In the genomic region with DNA sequence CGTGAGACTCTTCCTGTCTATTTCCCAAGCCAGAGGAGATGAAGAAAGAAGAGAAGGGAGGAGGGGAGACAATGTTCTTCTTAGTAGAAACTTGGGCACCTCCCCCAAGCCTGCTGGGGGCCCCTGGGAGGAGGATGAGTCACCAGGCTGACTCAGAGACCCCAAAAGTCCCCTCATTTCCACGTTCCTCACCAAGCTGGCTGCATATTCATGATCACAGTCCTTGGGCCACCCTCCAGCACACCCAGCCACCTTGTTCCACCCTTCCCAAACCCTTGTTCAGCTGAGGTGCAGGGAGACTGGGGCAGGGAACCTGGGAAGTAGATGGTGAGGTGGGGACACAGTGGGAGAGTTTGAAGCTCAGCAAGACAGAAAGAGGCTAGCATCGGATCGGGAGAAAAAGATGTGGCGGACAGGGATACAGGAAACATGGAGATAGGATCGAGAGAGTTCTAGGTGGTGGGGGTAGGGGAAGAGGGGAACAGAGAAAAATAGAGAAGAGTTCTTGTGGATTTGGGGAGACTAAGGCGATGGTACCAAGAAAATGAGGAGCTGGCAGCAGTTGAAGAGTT, we compare ENCODE assay signal across 8 cellular contexts. TPM values are rescaled to one million over a fixed set of nuclear protein-coding genes. Genes with fewer than 3 reads are reported as not detected.
DNase-seq lines count a peak whose midpoint lies in the region; ATAC-seq and TF ChIP-seq lines count a peak whose summit lies in the region.

No MANE protein-coding gene starts in this region.

- peak overlapping the region; percentile 89 for H3K9ac ChIP-seq in iPS-18a (ENCODE audit: low read length)

- intact Hi-C loops in adrenal gland (cut with DNase I) (loop anchor here (5.0 to 10.0 kb wide), 2 partner anchors 188 to 301 kb away; no protein-coding TSS in a partner anchor), posterior cingulate gyrus (cut with DNase I) (loop anchor here (5.0 kb wide), 1 partner anchor 258 kb away; a partner anchor contains a TSS)

- 10 to 15% (median 12%) methylated on average over 7 of the region's 7 CpGs for WGBS in adrenal gland, 4 donors

- H3K36me3 ChIP-seq in adrenal gland (replicated peaks in 1 of 2) (peaks cover 0 to 11% of the 10 kb centered on the region in 2 donors), iPS-18a (ENCODE audit: control insufficient read depth, low read depth, low read length) (peaks cover 20% of the 10 kb centered on the region)

- H3K27me3 ChIP-seq in AG04450 (ENCODE audit: control insufficient read depth, insufficient read depth, low read length) (no peaks in the 10 kb centered on the region), adrenal gland (no peaks in the 10 kb centered on the region), iPS-18a (ENCODE audit: control insufficient read depth, insufficient read depth, low read length) (no peaks in the 10 kb centered on the region)

- DNase-seq in AG04450 (ENCODE audit: low read depth, low spot score), result no peak
- no peak for DNase-seq in LNCaP clone FGC (ENCODE audit: low read depth)
- DNase-seq in adrenal gland, result peak in 3 of 7 donors; percentile 37 to 54 (median 51)
- DNase-seq in stimulated activated CD4-positive, alpha-beta T cell treated with anti-CD3 and anti-CD28 coated beads, Interleukin-2, amount 100 ng/mL, for 4 hours (ENCODE audit: low read depth), result peak; percentile 48
- DNase-seq in posterior cingulate gyrus, result no peak
- DNase-seq in T-helper 9 cell, result no peak

- peaks cover 15 to 28% of the 10 kb centered on the region in 2 donors for H3K4me1 ChIP-seq in adrenal gland (replicated peaks in 1 of 2)
- H3K4me1 ChIP-seq in iPS-18a (ENCODE audit: control insufficient read depth, low read depth, low read length), result peaks cover 17% of the 10 kb centered on the region

- ATAC-seq in HG02884 (IDR thresholded peaks at IDR 0.05; ENCODE audit: unreplicated experiment), result no peak

- no peak for TF ChIP-seq POLR2A in adrenal gland (IDR thresholded peaks at IDR 0.05)

- peak overlapping the region; percentile 80 for H3K27ac ChIP-seq in AG04450 (ENCODE audit: low read depth, low read length)
- peak overlapping the region; percentile 23 to 90 (median 88) for H3K27ac ChIP-seq in adrenal gland
- peak overlapping the region; percentile 81 for H3K27ac ChIP-seq in iPS-18a (ENCODE audit: low read length)

- CTCF ChIA-PET in AG04450 (lab: Charles Lee), result interaction anchor here (0.6 to 2.8 kb wide), 5 partner anchors 8 to 475 kb away, joined by 3 to 46 read pairs (median 13); a partner anchor contains a TSS

- TF ChIP-seq CTCF in AG04450 (IDR thresholded peaks at IDR 0.05; ENCODE audit: low read depth, low read length) (no peak), LNCaP clone FGC (IDR thresholded peaks at IDR 0.05; ENCODE audit: control insufficient read depth, extremely low read depth, insufficient read depth) (no peak), adrenal gland (IDR thresholded peaks at IDR 0.05) (no peak)

- POLR2A ChIA-PET in AG04450 (lab: Yijun Ruan, JAX), result interaction anchor here (0.7 to 3.4 kb wide), 5 partner anchors 8 to 39 kb away, joined by 3 to 22 read pairs (median 7); a partner anchor contains a TSS

- H3K9me3 ChIP-seq in AG04450 (ENCODE audit: control insufficient read depth, insufficient read depth, low read length) (no peaks in the 10 kb centered on the region; the same call in 1 of the 2 replicates), adrenal gland (replicated peaks in 1 of 3) (no peaks in the 10 kb centered on the region), iPS-18a (ENCODE audit: control insufficient read depth, low read depth, low read length) (no peaks in the 10 kb centered on the region)

- H3K4me3 ChIP-seq in AG04450 (ENCODE audit: low read depth, low read length) (peak overlapping the region; percentile 73), LNCaP clone FGC (ENCODE audit: low read depth, low read length) (peak overlapping the region; percentile 73), adrenal gland (peak overlapping the region in 3 of 4 donors; percentile 53 to 84 (median 70)), iPS-18a (ENCODE audit: low read length) (peak overlapping the region; percentile 92)

RNA-seq across cellular contexts. Expression of a gene that starts 0.7 kb away (rescaled TPM):
- 250 and 259 TPM in 2 replicates for polyA plus RNA-seq in AG04450 (2011; rRNA removed)
- 89.1 and 96.0 TPM in 2 replicates for polyA minus RNA-seq in AG04450 (2011; rRNA and poly(A)+ RNA removed)
- 100 to 1,000 TPM in 4 of 8 donors, 10 to 100 TPM in 4; 22.9 to 165 (median 96.8) TPM for total RNA-seq in adrenal gland
- polyA plus RNA-seq in adrenal gland, result 100 to 1,000 TPM; 152 to 328 (median 275) TPM

RNA-seq across cellular contexts. Expression of a gene that starts 5.1 kb away (rescaled TPM):
- polyA plus RNA-seq in AG04450 (2011; rRNA removed), result 6,731 and 8,507 TPM in 2 replicates
- polyA minus RNA-seq in AG04450 (2011; rRNA and poly(A)+ RNA removed), result 380 and 444 TPM in 2 replicates
- total RNA-seq in adrenal gland, result 1,000 to 10,000 TPM in 7 of 8 donors, 100 to 1,000 TPM in 1; 943 to 2,886 (median 1,497) TPM
- polyA plus RNA-seq in adrenal gland, result 1,000 to 10,000 TPM; 3,330 to 6,436 (median 4,487) TPM

RNA-seq across cellular contexts. Expression of a gene that starts 8.0 kb away (rescaled TPM):
- polyA plus RNA-seq in AG04450 (2011; rRNA removed) (159 and 160 TPM in 2 replicates), adrenal gland (100 to 1,000 TPM in 2 of 3 donors, 10 to 100 TPM in 1; 68.3 to 144 (median 140) TPM)
- polyA minus RNA-seq in AG04450 (2011; rRNA and poly(A)+ RNA removed), result 37.4 and 41.4 TPM in 2 replicates
- 100 to 1,000 TPM; 103 to 327 (median 179) TPM for total RNA-seq in adrenal gland

RNA-seq across cellular contexts. Expression of a gene that starts 17.7 kb away (rescaled TPM):
- polyA plus RNA-seq in AG04450 (2011; rRNA removed) (7.7 and 10.0 TPM in 2 replicates), adrenal gland (10 to 100 TPM in 2 of 3 donors, 1 to 10 TPM in 1; 6.3 to 21.8 (median 19.0) TPM)
- 5.3 and 6.6 TPM in 2 replicates for polyA minus RNA-seq in AG04450 (2011; rRNA and poly(A)+ RNA removed)
- total RNA-seq in adrenal gland, result 10 to 100 TPM in 7 of 8 donors, 1 to 10 TPM in 1; 5.1 to 16.7 (median 15.0) TPM

RNA-seq across cellular contexts. Expression of a gene that starts 22.1 kb away (rescaled TPM):
- polyA plus RNA-seq in AG04450 (2011; rRNA removed) (84.0 and 98.6 TPM in 2 replicates), adrenal gland (10 to 100 TPM; 29.1 to 85.1 (median 63.9) TPM)
- 56.2 and 69.9 TPM in 2 replicates for polyA minus RNA-seq in AG04450 (2011; rRNA and poly(A)+ RNA removed)
- total RNA-seq in adrenal gland, result 100 to 1,000 TPM in 7 of 8 donors, 10 to 100 TPM in 1; 96.5 to 173 (median 118) TPM
